Comparison of ENCODE assay signal across 1 cellular context in genomic region chr11:83044958-83045712, GRCh38.
TF ChIP-seq lines count a peak whose summit lies in the region.

No MANE protein-coding gene starts in this region.

TF ChIP-seq in K562, 482 proteins besides CTCF, POLR2A, EP300 and RAD21:
- TF ChIP-seq AFF4 (CRISPR knock-in tag; IDR thresholded peaks at IDR 0.05) = no peak
- TF ChIP-seq ZNF655 (CRISPR knock-in tag; IDR thresholded peaks at IDR 0.05) = no peak
- peak; percentile 69; the same call in 1 of the 2 replicates for TF ChIP-seq JUND (IDR thresholded peaks at IDR 0.05; ENCODE audit: borderline replicate concordance, low read depth, low read length)
- no peak for TF ChIP-seq JUND (tag; IDR thresholded peaks at IDR 0.05; ENCODE audit: borderline replicate concordance, low read depth, low read length)
- TF ChIP-seq ETV5 (CRISPR knock-in tag; IDR thresholded peaks at IDR 0.05; ENCODE audit: low read depth) = 0 out of 2 replicates have a peak, but pooled peaks have one; percentile 47
- peak; percentile 84 for TF ChIP-seq FOSL1 (tag; conservative IDR thresholded peaks at IDR 0.05)
- TF ChIP-seq NFIC (IDR thresholded peaks at IDR 0.05) = no peak
- no peak for TF ChIP-seq ZKSCAN3 (CRISPR knock-in tag; IDR thresholded peaks at IDR 0.05)
- TF ChIP-seq GABPA (tag; conservative IDR thresholded peaks at IDR 0.05; ENCODE audit: low read depth) = peak; percentile 56
- TF ChIP-seq ATF3 (IDR thresholded peaks at IDR 0.05) = peak; percentile 70
- no peak for TF ChIP-seq ATF3 (CRISPR knock-in tag; conservative IDR thresholded peaks at IDR 0.05)
- TF ChIP-seq GTF2F1 (IDR thresholded peaks at IDR 0.05; ENCODE audit: low read depth, low read length) = no peak
- TF ChIP-seq ETV1 (tag; conservative IDR thresholded peaks at IDR 0.05; ENCODE audit: low read depth) = peak; percentile 48; the same call in 1 of the 2 replicates
- TF ChIP-seq ARID1B (IDR thresholded peaks at IDR 0.05) = peak; percentile 28; the same call in 1 of the 2 replicates
